ENCODE assay signal across 26 cellular contexts in the genomic region with DNA sequence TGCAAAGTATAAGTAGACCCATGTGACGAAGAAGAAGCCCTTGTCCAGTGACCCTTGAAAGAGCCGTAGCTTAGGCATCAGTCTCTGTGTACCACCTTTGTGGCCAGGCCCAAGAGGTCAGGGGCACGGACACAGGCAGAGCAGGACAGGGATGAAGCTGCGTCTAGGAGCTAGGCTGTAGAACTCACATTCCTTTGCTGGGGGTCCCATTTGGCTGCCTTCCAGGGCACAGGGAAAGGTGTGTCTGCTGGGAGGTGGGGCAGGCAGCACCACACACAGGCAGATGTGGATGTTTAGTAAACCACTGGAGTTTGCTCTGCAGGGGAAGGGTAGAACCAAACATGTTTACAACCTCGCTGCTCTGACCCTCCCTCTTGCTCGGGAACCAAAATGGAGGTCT. TPM values are rescaled to one million over a fixed set of nuclear protein-coding genes. Genes with fewer than 3 reads are reported as not detected.
DNase-seq lines count a peak whose midpoint lies in the region; ATAC-seq and TF ChIP-seq lines count a peak whose summit lies in the region.
"Had no signal": no experiment of that assay in that cellular context is flagged by ENCODE, and none has a peak within 500 bp of the region (broad histone marks: within the 10 kb centered on the region; RNA-seq: fewer than 3 reads in every experiment).

No MANE protein-coding gene starts in this region.

- no peak overlapping the region for H3K23ac ChIP-seq in mesenchymal stem cell (ENCODE audit: low read length in 2 of 2)

- TF ChIP-seq CTCF in colonic mucosa (IDR thresholded peaks at IDR 0.05) (no peak), type B pancreatic cell (conservative IDR thresholded peaks at IDR 0.05) (no peak)
- TF ChIP-seq CTCF in activated CD8-positive, alpha-beta T cell treated with anti-CD3 and anti-CD28 coated beads for 36 hours (IDR thresholded peaks at IDR 0.05), result no peak

- H3K4me1 ChIP-seq in HUES48 (ENCODE audit: control insufficient read depth, insufficient read depth, low read length) (peaks cover 21% of the 10 kb centered on the region), colonic mucosa (no peaks in the 10 kb centered on the region), mesenchymal stem cell (ENCODE audit: control insufficient read depth, insufficient read depth, low read depth, low read length) (peaks cover 35% of the 10 kb centered on the region)
- H3K4me1 ChIP-seq: adrenal gland, tibial artery had no signal

- H3K14ac ChIP-seq in mesenchymal stem cell (ENCODE audit: low read length in 2 of 2), result peak overlapping the region in 1 of 2 experiments; percentile 9

- POLR2A ChIA-PET in activated CD8-positive, alpha-beta T cell treated with anti-CD3 and anti-CD28 coated beads for 36 hours (lab: Charles Lee), result interaction anchor here (1.0 to 1.1 kb wide), 2 partner anchors 11 to 44 kb away, joined by 3 read pairs; no protein-coding TSS in a partner anchor

- H3K9ac ChIP-seq in HUES48 (ENCODE audit: low read depth, low read length) (no peak overlapping the region), colonic mucosa (ENCODE audit: low read depth in 2 of 2, low read length in 2 of 2) (peak overlapping the region in 1 of 2 donors; percentile 60), mesenchymal stem cell (ENCODE audit: low read length) (no peak overlapping the region)
- H3K9ac ChIP-seq: BLaER1 treated with 17β-estradiol and CSF1 and Interleukin-3, amounts not matched to agents 10 nM and 100 nM had no signal

- no peak overlapping the region for H3K4ac ChIP-seq in mesenchymal stem cell (ENCODE audit: low read depth in 1 of 2, low read length in 2 of 2)

- no peak overlapping the region for H2BK120ac ChIP-seq in mesenchymal stem cell (ENCODE audit: low read depth, low read length)

- H2BK15ac ChIP-seq in mesenchymal stem cell (ENCODE audit: low read depth, poor library complexity, severe bottlenecking), result no peak overlapping the region

- no peaks in the 10 kb centered on the region for H3K36me3 ChIP-seq in HUES48 (ENCODE audit: control insufficient read depth, insufficient read depth, low read length)
- no peaks in the 10 kb centered on the region for H3K36me3 ChIP-seq in colonic mucosa
- H3K36me3 ChIP-seq in mesenchymal stem cell (ENCODE audit: control insufficient read depth in 1 of 2, insufficient read depth in 2 of 2, low read depth in 1 of 2, low read length in 2 of 2), result peaks cover 0 to 61% of the 10 kb centered on the region in 2 experiments
- H3K36me3 ChIP-seq: adrenal gland; BLaER1 treated with 17β-estradiol and CSF1 and Interleukin-3, amounts not matched to agents 10 nM and 100 nM; brain microvascular endothelial cell; neutrophil; tibial artery had no signal

- 90% methylated on average over 6 of the region's 6 CpGs for WGBS in mesenchymal stem cell

- peaks cover 12% of the 10 kb centered on the region for H3K27me3 Mint-ChIP-seq in type B pancreatic cell
- H3K27me3 Mint-ChIP-seq in activated CD8-positive, alpha-beta T cell treated with anti-CD3 and anti-CD28 coated beads for 36 hours, result peaks cover 18% of the 10 kb centered on the region

- no peak overlapping the region for H4K91ac ChIP-seq in mesenchymal stem cell (ENCODE audit: low read length)

- no peak overlapping the region for H3K4me2 ChIP-seq in mesenchymal stem cell (ENCODE audit: low read length, poor library complexity, severe bottlenecking)

- CTCF ChIA-PET in activated CD8-positive, alpha-beta T cell treated with anti-CD3 and anti-CD28 coated beads for 36 hours (lab: Charles Lee), result interaction anchor here (0.9 kb wide), 2 partner anchors 29 to 105 kb away, joined by 3 to 4 read pairs; no protein-coding TSS in a partner anchor

- H3K27ac ChIP-seq in HUES48 (ENCODE audit: low read depth, low read length) (peak overlapping the region; percentile 80), colonic mucosa (peak overlapping the region; percentile 93), mesenchymal stem cell (ENCODE audit: low read length, poor library complexity, severe bottlenecking) (peak overlapping the region; percentile 33)
- H3K27ac ChIP-seq: adrenal gland; BLaER1 treated with 17β-estradiol and CSF1 and Interleukin-3, amounts not matched to agents 10 nM and 100 nM; brain microvascular endothelial cell; neutrophil; tibial artery had no signal

- no peak overlapping the region for H3K4me3 ChIP-seq in HUES48 (ENCODE audit: low read depth, low read length)
- no peak overlapping the region for H3K4me3 ChIP-seq in colonic mucosa
- H3K4me3 ChIP-seq in mesenchymal stem cell (ENCODE audit: insufficient read depth in 1 of 2, low read depth in 1 of 2, low read length in 2 of 2), result no peak overlapping the region
- H3K4me3 ChIP-seq: adrenal gland; BLaER1 treated with 17β-estradiol and CSF1 and Interleukin-3, amounts not matched to agents 10 nM and 100 nM; tibial artery had no signal

- no peak for DNase-seq in colonic mucosa
- DNase-seq in mesenchymal stem cell, result no peak
- DNase-seq in type B pancreatic cell (ENCODE audit: extremely low spot score, unreplicated experiment), result no peak
- no peak for DNase-seq in NCI-H510A treated with DMSO at 0.1 percent for 48 hours (lab: John Stamatoyannopoulos, UW)
- DNase-seq in activated CD8-positive, alpha-beta T cell treated with anti-CD3 and anti-CD28 coated beads for 36 hours, result no peak
- DNase-seq: activated CD4-positive, alpha-beta T cell treated with anti-CD3 and anti-CD28 coated beads, Interleukin-2, amount 50 U/mL, for 1 hour; activated naive CD4-positive, alpha-beta T cell treated with Interleukin-2 at 50 U/mL for 16 hours; DND-41; NCI-H1048; NCI-H524 treated with DMSO at 0.1 percent for 48 hours; SIG-M5; stimulated activated CD8-positive, alpha-beta memory T cell treated with anti-CD3 and anti-CD28 coated beads, Interleukin-4, amount 100 ng/mL, for 48 hours; T-helper 9 cell had no signal

- H2BK5ac ChIP-seq in mesenchymal stem cell (ENCODE audit: low read depth, low read length, poor library complexity, severe bottlenecking), result no peak overlapping the region

- H3K27me3 ChIP-seq in HUES48 (ENCODE audit: control insufficient read depth, insufficient read depth, low read length) (no peaks in the 10 kb centered on the region), colonic mucosa (no peaks in the 10 kb centered on the region), mesenchymal stem cell (ENCODE audit: control insufficient read depth in 1 of 2, insufficient read depth in 1 of 2, low read length in 2 of 2) (peaks cover 0 to 92% of the 10 kb centered on the region in 2 experiments)
- H3K27me3 ChIP-seq: BLaER1 treated with 17β-estradiol and CSF1 and Interleukin-3, amounts not matched to agents 10 nM and 100 nM; brain microvascular endothelial cell had no signal

- no peak for ATAC-seq in GM18909 (IDR thresholded peaks at IDR 0.05; ENCODE audit: poor library complexity, unreplicated experiment)
- no peak for ATAC-seq in activated CD8-positive, alpha-beta T cell treated with anti-CD3 and anti-CD28 coated beads for 36 hours

- peaks cover 27% of the 10 kb centered on the region for H3K4me1 Mint-ChIP-seq in type B pancreatic cell (ENCODE audit: unreplicated experiment)
- H3K4me1 Mint-ChIP-seq in activated CD8-positive, alpha-beta T cell treated with anti-CD3 and anti-CD28 coated beads for 36 hours (ENCODE audit: low read depth), result peaks cover 2% of the 10 kb centered on the region
- H3K4me1 Mint-ChIP-seq: IgD-negative memory B cell had no signal

- H2AFZ ChIP-seq in mesenchymal stem cell (ENCODE audit: low read depth, low read length), result no peak overlapping the region

- no peak overlapping the region for H2BK12ac ChIP-seq in mesenchymal stem cell (ENCODE audit: low read length in 2 of 2)

- H3K18ac ChIP-seq in mesenchymal stem cell (ENCODE audit: low read depth in 1 of 2, low read length in 2 of 2), result no peak overlapping the region

- intact Hi-C loops in colonic mucosa (cut with DNase I), result no loop called here
- intact Hi-C loops in activated CD8-positive, alpha-beta T cell treated with anti-CD3 and anti-CD28 coated beads for 36 hours (cut with micrococcal nuclease), result loop anchor here (5.0 kb wide), 1 partner anchor 61 kb away; no protein-coding TSS in a partner anchor

- peak overlapping the region; percentile 67 for H3K27ac Mint-ChIP-seq in type B pancreatic cell
- no peak overlapping the region for H3K27ac Mint-ChIP-seq in activated CD8-positive, alpha-beta T cell treated with anti-CD3 and anti-CD28 coated beads for 36 hours
- H3K27ac Mint-ChIP-seq: IgD-negative memory B cell had no signal

- H3K4me3 Mint-ChIP-seq in type B pancreatic cell, result no peak overlapping the region
- H3K4me3 Mint-ChIP-seq in activated CD8-positive, alpha-beta T cell treated with anti-CD3 and anti-CD28 coated beads for 36 hours, result no peak overlapping the region
- H3K4me3 Mint-ChIP-seq: IgD-negative memory B cell had no signal

- no peak overlapping the region for H4K8ac ChIP-seq in mesenchymal stem cell (ENCODE audit: low read length)

- H3K9me3 ChIP-seq in HUES48 (ENCODE audit: control insufficient read depth, insufficient read depth, low read length) (no peaks in the 10 kb centered on the region), colonic mucosa (no peaks in the 10 kb centered on the region), mesenchymal stem cell (ENCODE audit: control insufficient read depth, low read length) (no peaks in the 10 kb centered on the region)
- H3K9me3 ChIP-seq: adrenal gland, neutrophil, tibial artery had no signal

- peaks cover 2% of the 10 kb centered on the region for H3K79me1 ChIP-seq in mesenchymal stem cell (replicated peaks; ENCODE audit: low read length, poor library complexity, severe bottlenecking)

- no peak overlapping the region for H2AK5ac ChIP-seq in mesenchymal stem cell (ENCODE audit: low read length, severe bottlenecking)

- H3K9me3 Mint-ChIP-seq in type B pancreatic cell, result no peaks in the 10 kb centered on the region
- no peaks in the 10 kb centered on the region for H3K9me3 Mint-ChIP-seq in activated CD8-positive, alpha-beta T cell treated with anti-CD3 and anti-CD28 coated beads for 36 hours
- H3K9me3 Mint-ChIP-seq: IgD-negative memory B cell had no signal

- no peaks in the 10 kb centered on the region for H3K36me3 Mint-ChIP-seq in type B pancreatic cell
- no peaks in the 10 kb centered on the region for H3K36me3 Mint-ChIP-seq in activated CD8-positive, alpha-beta T cell treated with anti-CD3 and anti-CD28 coated beads for 36 hours (ENCODE audit: low read depth)
- H3K36me3 Mint-ChIP-seq: IgD-negative memory B cell had no signal

RNA-seq across cellular contexts. Expression of a gene that starts 33.7 kb away (rescaled TPM):
- total RNA-seq in colonic mucosa, result 10 to 100 TPM; 28.0 to 34.8 TPM
- polyA plus RNA-seq in mesenchymal stem cell (2013, experiment 1 of 2), result 0.03 TPM
- polyA plus RNA-seq in mesenchymal stem cell (2013, experiment 2 of 2), result 0.03 TPM
- total RNA-seq in type B pancreatic cell (ENCODE audit: low replicate concordance), result 10.6 and 19.0 TPM in 2 replicates
- under 1 TPM; 0.59 to 0.60 TPM for total RNA-seq in activated CD8-positive, alpha-beta T cell treated with anti-CD3 and anti-CD28 coated beads for 36 hours
- total RNA-seq: cerebellum, lung microvascular endothelial cell, myocyte, skeletal muscle tissue had no signal
- polyA plus RNA-seq: IgD-negative memory B cell, keratinocyte had no signal

Comparison
In these comparisons a context has a peak if more than half of its experiments do, and no peak if none do; other contexts are left out.
1. H3K27ac ChIP-seq: peak in every context shown above with its lines; median percentile 93 in colonic mucosa; 80 in HUES48; 33 in mesenchymal stem cell.